ENCODE assay signal across 8 cellular contexts in the genomic region with DNA sequence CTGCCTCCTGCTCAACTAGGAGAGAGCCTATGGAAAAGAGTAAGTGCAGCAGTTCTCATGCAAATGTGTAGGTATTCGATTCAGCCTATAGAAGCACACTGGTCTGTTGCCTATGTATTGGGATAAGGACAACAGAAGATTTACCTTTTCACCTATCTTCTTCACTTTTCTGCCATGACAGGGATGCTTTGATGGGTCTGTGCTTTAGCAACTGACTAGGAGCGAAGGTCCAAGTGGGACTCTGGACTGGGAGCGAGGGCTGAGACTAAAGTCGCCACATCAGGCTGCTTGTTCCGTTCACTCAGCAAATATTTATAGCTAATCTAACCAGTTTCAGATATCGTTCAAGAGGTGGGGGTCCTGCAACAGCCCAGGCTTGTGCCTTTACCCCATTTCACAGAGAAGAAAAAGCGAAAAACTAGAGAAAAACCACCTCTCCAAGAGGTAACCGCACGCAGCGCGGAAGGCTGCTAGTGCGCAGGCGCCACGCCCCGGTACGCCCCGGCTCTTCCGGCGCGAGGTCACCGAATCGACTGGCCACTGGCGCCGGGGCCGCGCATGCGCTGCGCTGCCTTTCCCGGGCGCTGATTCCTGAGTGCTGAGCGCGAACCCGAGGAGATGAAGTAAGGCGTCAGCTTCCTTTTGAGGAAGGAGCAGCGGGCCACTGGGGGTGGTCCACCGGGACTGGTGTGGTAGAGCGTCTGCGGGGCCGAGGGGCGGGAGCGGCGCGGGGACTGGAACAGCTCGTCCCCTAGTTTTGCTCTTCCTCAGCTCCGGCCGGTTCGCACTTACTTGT. TPM values are rescaled to one million over a fixed set of nuclear protein-coding genes. Genes with fewer than 3 reads are reported as not detected.
DNase-seq lines count a peak whose midpoint lies in the region; ATAC-seq and TF ChIP-seq lines count a peak whose summit lies in the region.

A gene with protein sequence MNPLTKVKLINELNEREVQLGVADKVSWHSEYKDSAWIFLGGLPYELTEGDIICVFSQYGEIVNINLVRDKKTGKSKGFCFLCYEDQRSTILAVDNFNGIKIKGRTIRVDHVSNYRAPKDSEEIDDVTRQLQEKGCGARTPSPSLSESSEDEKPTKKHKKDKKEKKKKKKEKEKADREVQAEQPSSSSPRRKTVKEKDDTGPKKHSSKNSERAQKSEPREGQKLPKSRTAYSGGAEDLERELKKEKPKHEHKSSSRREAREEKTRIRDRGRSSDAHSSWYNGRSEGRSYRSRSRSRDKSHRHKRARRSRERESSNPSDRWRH (plus strand): TSS at position 573 of the 796 bp plus-strand sequence. CDS start 46 bp downstream, at position 619.

- H3K4me3 Mint-ChIP-seq in activated T-helper 2 cell treated with anti-CD3 and anti-CD28 coated beads, Interferon-gamma antibody, Interleukin-2, Interleukin-4, amounts not matched to agents 10 μg/mL and 5 μg/mL and 100 μg/mL, durations not matched to agents 14 hours and 24 hours and 36 hours (ENCODE audit: low read depth), result peak within 1 kb of the TSS; percentile 94
- H3K4me3 Mint-ChIP-seq in natural killer cell, result peak within 1 kb of the TSS; percentile 87
- peak within 1 kb of the TSS; percentile 99 for H3K4me3 Mint-ChIP-seq in stimulated activated naive CD8-positive, alpha-beta T cell treated with anti-CD3 and anti-CD28 coated beads, Interleukin-15, Interleukin-2, amounts not matched to agents 100 ng/mL and 50 ng/mL, for 24 hours

- TF ChIP-seq CTCF in KMS-11 (conservative IDR thresholded peaks at IDR 0.05; ENCODE audit: low read depth, low read length) (no peak), fibroblast of mammary gland (conservative IDR thresholded peaks at IDR 0.05; ENCODE audit: control insufficient read depth, insufficient read depth, low read depth, low read length) (no peak), natural killer cell (IDR thresholded peaks at IDR 0.05) (no peak)

- H3K4me3 ChIP-seq in KMS-11 (IDR thresholded peaks at IDR 0.05; ENCODE audit: insufficient read depth, low read depth, low read length), result no peak within 1 kb of the TSS
- H3K4me3 ChIP-seq in fibroblast of mammary gland (ENCODE audit: control insufficient read depth, low read depth, low read length), result peak within 1 kb of the TSS; percentile 74

- H3K79me2 ChIP-seq in KMS-11 (ENCODE audit: insufficient read depth, low read depth), result peaks cover 8% of the 10 kb centered on the region; the same call in 1 of the 2 replicates

- H3K27me3 Mint-ChIP-seq in activated T-helper 2 cell treated with anti-CD3 and anti-CD28 coated beads, Interferon-gamma antibody, Interleukin-2, Interleukin-4, amounts not matched to agents 10 μg/mL and 5 μg/mL and 100 μg/mL, durations not matched to agents 14 hours and 24 hours and 36 hours (ENCODE audit: low read depth), result peaks cover 10% of the 10 kb centered on the region
- peaks cover 18 to 28% of the 10 kb centered on the region in 2 donors for H3K27me3 Mint-ChIP-seq in natural killer cell (ENCODE audit: low read depth in 2 of 2)
- H3K27me3 Mint-ChIP-seq in stimulated activated naive CD8-positive, alpha-beta T cell treated with anti-CD3 and anti-CD28 coated beads, Interleukin-15, Interleukin-2, amounts not matched to agents 100 ng/mL and 50 ng/mL, for 24 hours, result peaks cover 9% of the 10 kb centered on the region

- peak within 1 kb of the TSS; percentile 67 for H3K27ac ChIP-seq in KMS-11

- no peaks in the 10 kb centered on the region for H3K27me3 ChIP-seq in KMS-11 (ENCODE audit: insufficient read depth, low read depth)

- intact Hi-C loops in activated T-helper 2 cell treated with anti-CD3 and anti-CD28 coated beads, Interferon-gamma antibody, Interleukin-2, Interleukin-4, amounts not matched to agents 10 μg/mL and 5 μg/mL and 100 μg/mL, durations not matched to agents 14 hours and 24 hours and 36 hours (cut with micrococcal nuclease), result loop anchor here (2.0 to 5.0 kb wide), 2 partner anchors 59 to 501 kb away; a partner anchor contains a TSS
- intact Hi-C loops in natural killer cell (cut with micrococcal nuclease), result no loop called here

- H4K20me1 ChIP-seq in KMS-11 (ENCODE audit: insufficient read depth), result no peaks in the 10 kb centered on the region

- H3K4me1 ChIP-seq in KMS-11 (ENCODE audit: low read depth, poor library complexity, severe bottlenecking), result peaks cover 10% of the 10 kb centered on the region

- H3K4me2 ChIP-seq in KMS-11, result peak within 1 kb of the TSS; percentile 68

- peaks cover 7% of the 10 kb centered on the region for H3K4me1 Mint-ChIP-seq in activated T-helper 2 cell treated with anti-CD3 and anti-CD28 coated beads, Interferon-gamma antibody, Interleukin-2, Interleukin-4, amounts not matched to agents 10 μg/mL and 5 μg/mL and 100 μg/mL, durations not matched to agents 14 hours and 24 hours and 36 hours (ENCODE audit: low read depth)
- peaks cover 11 to 13% of the 10 kb centered on the region in 2 donors for H3K4me1 Mint-ChIP-seq in natural killer cell
- peaks cover 15% of the 10 kb centered on the region for H3K4me1 Mint-ChIP-seq in stimulated activated naive CD8-positive, alpha-beta T cell treated with anti-CD3 and anti-CD28 coated beads, Interleukin-15, Interleukin-2, amounts not matched to agents 100 ng/mL and 50 ng/mL, for 24 hours (ENCODE audit: low read depth)

- peak within 1 kb of the TSS; percentile 43 for H3K9ac ChIP-seq in KMS-11

- H2AFZ ChIP-seq in KMS-11 (ENCODE audit: low read depth), result peak within 1 kb of the TSS; percentile 95

- H3K27ac Mint-ChIP-seq in activated T-helper 2 cell treated with anti-CD3 and anti-CD28 coated beads, Interferon-gamma antibody, Interleukin-2, Interleukin-4, amounts not matched to agents 10 μg/mL and 5 μg/mL and 100 μg/mL, durations not matched to agents 14 hours and 24 hours and 36 hours, result peak within 1 kb of the TSS; percentile 81
- peak within 1 kb of the TSS; percentile 87 to 96 for H3K27ac Mint-ChIP-seq in natural killer cell
- H3K27ac Mint-ChIP-seq in stimulated activated naive CD8-positive, alpha-beta T cell treated with anti-CD3 and anti-CD28 coated beads, Interleukin-15, Interleukin-2, amounts not matched to agents 100 ng/mL and 50 ng/mL, for 24 hours, result peak within 1 kb of the TSS; percentile 95

- no peaks in the 10 kb centered on the region for H3K36me3 ChIP-seq in KMS-11 (ENCODE audit: insufficient read depth)

- no peaks in the 10 kb centered on the region for H3K9me3 Mint-ChIP-seq in activated T-helper 2 cell treated with anti-CD3 and anti-CD28 coated beads, Interferon-gamma antibody, Interleukin-2, Interleukin-4, amounts not matched to agents 10 μg/mL and 5 μg/mL and 100 μg/mL, durations not matched to agents 14 hours and 24 hours and 36 hours
- no peaks in the 10 kb centered on the region for H3K9me3 Mint-ChIP-seq in natural killer cell
- H3K9me3 Mint-ChIP-seq in stimulated activated naive CD8-positive, alpha-beta T cell treated with anti-CD3 and anti-CD28 coated beads, Interleukin-15, Interleukin-2, amounts not matched to agents 100 ng/mL and 50 ng/mL, for 24 hours, result no peaks in the 10 kb centered on the region

- ATAC-seq in GM21786 (IDR thresholded peaks at IDR 0.05; ENCODE audit: unreplicated experiment) (peak; percentile 95), natural killer cell (peak; percentile 90 to 95 (median 94))

- peaks cover 16% of the 10 kb centered on the region for H3K36me3 Mint-ChIP-seq in activated T-helper 2 cell treated with anti-CD3 and anti-CD28 coated beads, Interferon-gamma antibody, Interleukin-2, Interleukin-4, amounts not matched to agents 10 μg/mL and 5 μg/mL and 100 μg/mL, durations not matched to agents 14 hours and 24 hours and 36 hours (ENCODE audit: low read depth)
- H3K36me3 Mint-ChIP-seq in natural killer cell, result no peaks in the 10 kb centered on the region
- H3K36me3 Mint-ChIP-seq in stimulated activated naive CD8-positive, alpha-beta T cell treated with anti-CD3 and anti-CD28 coated beads, Interleukin-15, Interleukin-2, amounts not matched to agents 100 ng/mL and 50 ng/mL, for 24 hours (ENCODE audit: low read depth), result no peaks in the 10 kb centered on the region

- DNase-seq in Daoy (ENCODE audit: low read depth) (peak; percentile 85), RPMI8226 (peak; percentile 86), fibroblast of mammary gland (ENCODE audit: low read depth) (peak; percentile 66), natural killer cell (peak; percentile 64)
- peak; percentile 65 for DNase-seq in activated T-helper 2 cell treated with anti-CD3 and anti-CD28 coated beads, Interferon-gamma antibody, Interleukin-2, Interleukin-4, amounts not matched to agents 10 μg/mL and 5 μg/mL and 100 μg/mL, durations not matched to agents 14 hours and 24 hours and 36 hours (ENCODE audit: low spot score)

RNA-seq across cellular contexts. Expression of the gene that starts here (rescaled TPM):
- 24.3 and 28.0 TPM in 2 replicates for total RNA-seq in Daoy (2014; rRNA removed; shearing (Covaris generic))
- 23.8 and 24.4 TPM in 2 replicates for total RNA-seq in activated T-helper 2 cell treated with anti-CD3 and anti-CD28 coated beads, Interferon-gamma antibody, Interleukin-2, Interleukin-4, amounts not matched to agents 10 μg/mL and 5 μg/mL and 100 μg/mL, durations not matched to agents 14 hours and 24 hours and 36 hours
- total RNA-seq in natural killer cell, result 10 to 100 TPM; 19.1 to 26.3 (median 21.9) TPM
